8 cellular contexts compared by ENCODE assay signal in genomic region chr1:177640687-177641086, GRCh38.
"Had no signal": no experiment of that assay in that cellular context is flagged by ENCODE, and none has a peak within 500 bp of the region (broad histone marks: within the 10 kb centered on the region; RNA-seq: fewer than 3 reads in every experiment).

No MANE protein-coding gene starts in this region.

- H3K4me3 ChIP-seq: GM12878 had no signal

- FAIRE-seq: G401.6, GM12878, GM12891, GM12892, GM18507, GM19239 had no signal

- DNase-seq: GDM1, GF-D8 had no signal

- ATAC-seq: GM12878 had no signal
